In genomic region chr15:80070840-80071239, GRCh38 we compare ENCODE assay signal across 9 cellular contexts.
A peak's percentile ranks its signal among the peaks of the same experiment; 100 is the strongest.
DNase-seq lines count a peak whose midpoint lies in the region; ATAC-seq and TF ChIP-seq lines count a peak whose summit lies in the region.
"Had no signal": no experiment of that assay in that cellular context is flagged by ENCODE, and none has a peak within 500 bp of the region (broad histone marks: within the 10 kb centered on the region; RNA-seq: fewer than 3 reads in every experiment).

No MANE protein-coding gene starts in this region.

- no peak for ATAC-seq in HG02970 (IDR thresholded peaks at IDR 0.05; ENCODE audit: low FRiP score, unreplicated experiment)

- TF ChIP-seq CTCF in cardiac fibroblast (IDR thresholded peaks at IDR 0.05; ENCODE audit: low read depth, low read length): no peak

- peak; percentile 21 for DNase-seq in NCI-H345 (lab: John Stamatoyannopoulos, UW)
- DNase-seq in NCI-H345 treated with DMSO at 0.1 percent for 48 hours (lab: John Stamatoyannopoulos, UW; ENCODE audit: unreplicated experiment): no peak
- peak; percentile 24 for DNase-seq in NCI-H69 (lab: John Stamatoyannopoulos, UW)
- DNase-seq in cardiac fibroblast (ENCODE audit: low read depth in 2 of 2): peak; percentile 54 to 65
- DNase-seq in retina: peak; percentile 5
- no peak for DNase-seq in GM19240 (ENCODE audit: insufficient read length, low spot score)
- no peak for DNase-seq in NCI-H1048 (lab: John Stamatoyannopoulos, UW)
- DNase-seq: cerebellar nuclear complex had no signal

- H3K4me3 ChIP-seq in cardiac fibroblast (replicated peaks in 1 of 2; ENCODE audit: low read depth in 2 of 2, low read length in 2 of 2): no peak overlapping the region

Comparison
In these comparisons a context has a peak if more than half of its experiments do, and no peak if none do; other contexts are left out.
1. DNase-seq: peak in NCI-H345 (single experiment), NCI-H69 (single experiment), cardiac fibroblast (2 of 2) and retina (single experiment); none in NCI-H345 treated with DMSO at 0.1 percent for 48 hours (single experiment), GM19240 (single experiment) and NCI-H1048 (single experiment).